In genomic region chr6:143401636-143402370, GRCh38 we compare ENCODE assay signal across 1 cellular context.
TF ChIP-seq lines count a peak whose summit lies in the region.

No MANE protein-coding gene starts in this region.

TF ChIP-seq in GM23338, 12 proteins besides CTCF, POLR2A, EP300 and RAD21 (continued from another document):
- TF ChIP-seq REST (IDR thresholded peaks at IDR 0.05; ENCODE audit: unreplicated experiment): no peak
- no peak for TF ChIP-seq EZH2phosphoT487 (IDR thresholded peaks at IDR 0.05; ENCODE audit: unreplicated experiment)
- TF ChIP-seq NANOG (IDR thresholded peaks at IDR 0.05; ENCODE audit: borderline replicate concordance): no peak
- no peak for TF ChIP-seq CREB1 (CRISPR knock-in tag; IDR thresholded peaks at IDR 0.05; ENCODE audit: low read depth)
- TF ChIP-seq JUNB (IDR thresholded peaks at IDR 0.05; ENCODE audit: unreplicated experiment): no peak
- no peak for TF ChIP-seq POLR2AphosphoS5 (IDR thresholded peaks at IDR 0.05; ENCODE audit: low read depth)
- TF ChIP-seq ETS1 (IDR thresholded peaks at IDR 0.05): no peak
- TF ChIP-seq ZNF114 (CRISPR knock-in tag; IDR thresholded peaks at IDR 0.05): no peak
- TF ChIP-seq EZH2 (IDR thresholded peaks at IDR 0.05; ENCODE audit: low read depth, unreplicated experiment): no peak
- no peak for TF ChIP-seq ZNF331 (CRISPR knock-in tag; IDR thresholded peaks at IDR 0.05; ENCODE audit: low read depth)
TF ChIP-seq in GM23338: peak in this region for 0.
